ENCODE assay signal across 8 cellular contexts in genomic region chr14:88013750-88014349, GRCh38. TPM values are rescaled to one million over a fixed set of nuclear protein-coding genes. Genes with fewer than 3 reads are reported as not detected.
DNase-seq lines count a peak whose midpoint lies in the region; ATAC-seq, FAIRE-seq and TF ChIP-seq lines count a peak whose summit lies in the region.

No MANE protein-coding gene starts in this region.

- H3K4me3 ChIP-seq in A549 = no peak overlapping the region
- H3K4me3 ChIP-seq in HFF-Myc (replicated peaks; ENCODE audit: low read depth, low read length) = no peak overlapping the region

- POLR2A ChIA-PET in A549 (lab: Yijun Ruan, JAX) = no interaction called here

- FAIRE-seq in A549 (lab: Jason Lieb, UNC) = no peak

- DNase-seq in A549 (ENCODE audit: low read depth in 1 of 2, low spot score in 1 of 2) (peak; percentile 63 to 84), HFF-Myc (ENCODE audit: extremely low read depth, low read depth) (peak; percentile 37), M059J (ENCODE audit: low read depth) (peak; percentile 45), RKO (ENCODE audit: low spot score) (peak; percentile 78), T47D (ENCODE audit: low read depth in 1 of 2, low spot score in 1 of 2) (peak; percentile 55 to 88), iris pigment epithelial cell (ENCODE audit: low read depth) (peak; percentile 72), smooth muscle cell of the brain vasculature (ENCODE audit: low read depth, low spot score) (peak; percentile 10)

- peak overlapping the region; percentile 44; the same call in 1 of the 3 replicates for H3K4me2 ChIP-seq in A549

- TF ChIP-seq POLR2A in A549 (IDR thresholded peaks at IDR 0.05; ENCODE audit: low read length) = no peak

- no peaks in the 10 kb centered on the region for H3K9me3 ChIP-seq in A549

- TF ChIP-seq CTCF in A549 (IDR thresholded peaks at IDR 0.05) = peak; percentile 95
- TF ChIP-seq CTCF in GM12872 (IDR thresholded peaks at IDR 0.05; ENCODE audit: insufficient read depth, low read depth, low read length) = peak; percentile 91
- TF ChIP-seq CTCF in HFF-Myc (IDR thresholded peaks at IDR 0.05; ENCODE audit: low read depth, low read length, missing control alignments) = peak; percentile 91

- TF ChIP-seq RAD21 in A549 (conservative IDR thresholded peaks at IDR 0.05 in 1 of 2, IDR thresholded peaks at IDR 0.05 in 1 of 2) = peak; percentile 94 to 96

- peak overlapping the region in 1 of 2 experiments; percentile 29; a peak in 1 of 6 replicates for H3K27ac ChIP-seq in A549

- no peaks in the 10 kb centered on the region for H3K4me1 ChIP-seq in A549

- peak; percentile 99 to 100 for ATAC-seq in A549

- TF ChIP-seq EP300 in A549 (IDR thresholded peaks at IDR 0.05) = no peak

- 3% methylated on average over 7 of the region's 7 CpGs for WGBS in A549 (ENCODE audit: missing lambda C conversion rate)

- CTCF ChIA-PET in A549 (lab: Yijun Ruan, JAX) = interaction anchor here (0.6 to 2.6 kb wide), 39 partner anchors 12 to 854 kb away, joined by 3 to 14 read pairs (median 4); partner anchors contain the start of gene GALC

- in situ Hi-C loops in T47D (cut with HindIII; ENCODE audit: low pct_unique_long_range_greater_than_20kb, low sequenced_read_pairs) = no loop called here

TF ChIP-seq in A549, 52 proteins besides CTCF, POLR2A, EP300 and RAD21:
- TF ChIP-seq SMC3 (IDR thresholded peaks at IDR 0.05) = peak; percentile 90
- no peak for TF ChIP-seq RCOR1 (IDR thresholded peaks at IDR 0.05; ENCODE audit: low read depth, low read length)

RNA-seq across cellular contexts. Expression of gene GPR65, which starts 8.9 kb away (rescaled TPM):
- polyA plus RNA-seq in A549 (2011; rRNA removed) (0.03 TPM in 2 replicates), A549 (2017; fragmentation: RNase III; extraction: RNeasy Plus Mini Kit Qiagen cat#74134 plus additional on column Dnase treatment) (not detected in 3 replicates)
- polyA plus RNA-seq in A549 (2012; cell fraction: cytosol; rRNA removed) = under 0.01 TPM in 1 of 2 replicates, not detected in the other
- polyA plus RNA-seq in A549 (2012; cell fraction: nucleus; rRNA removed) = not detected in 2 replicates
- not detected in 2 replicates for polyA minus RNA-seq in A549 (2011; rRNA and poly(A)+ RNA removed)
- total RNA-seq in M059J (2014; rRNA removed; shearing (Covaris generic)) = 0.05 TPM in 1 of 2 replicates, not detected in the other

RNA-seq across cellular contexts. Expression of gene GALC, which starts 20.9 kb away (rescaled TPM):
- 37.3 and 38.3 TPM in 2 replicates for polyA plus RNA-seq in A549 (2011; rRNA removed)
- 4.6 and 5.5 TPM in 2 replicates for polyA plus RNA-seq in A549 (2012; cell fraction: cytosol; rRNA removed)
- polyA plus RNA-seq in A549 (2012; cell fraction: nucleus; rRNA removed) = 6.9 and 15.2 TPM in 2 replicates
- 12.3 to 15.8 TPM (median 15.5 TPM) in 3 replicates for polyA plus RNA-seq in A549 (2017; fragmentation: RNase III; extraction: RNeasy Plus Mini Kit Qiagen cat#74134 plus additional on column Dnase treatment)
- polyA minus RNA-seq in A549 (2011; rRNA and poly(A)+ RNA removed) = 18.2 and 20.1 TPM in 2 replicates
- 13.3 and 15.7 TPM in 2 replicates for total RNA-seq in M059J (2014; rRNA removed; shearing (Covaris generic))

Comparison
In these comparisons a context has a peak if more than half of its experiments do, and no peak if none do; other contexts are left out.
1. DNase-seq: peak in every context shown above with its lines; median percentile 78 in RKO; 74 in A549; 72 in iris pigment epithelial cell; 72 in T47D; 45 in M059J; 37 in HFF-Myc; 10 in smooth muscle cell of the brain vasculature.